ENCODE assay signal across 27 cellular contexts in genomic region chr2:239548965-239549595, GRCh38.
A peak's percentile ranks its signal among the peaks of the same experiment; 100 is the strongest.
DNase-seq lines count a peak whose midpoint lies in the region; ATAC-seq and TF ChIP-seq lines count a peak whose summit lies in the region.
"Had no signal": no experiment of that assay in that cellular context is flagged by ENCODE, and none has a peak within 500 bp of the region (broad histone marks: within the 10 kb centered on the region; RNA-seq: fewer than 3 reads in every experiment).

No MANE protein-coding gene starts in this region.

- intact Hi-C loops in cardiac septum (cut with DNase I) (no loop called here), heart left ventricle (cut with DNase I) (no loop called here)

- peaks cover 4% of the 10 kb centered on the region for H3K9me3 Mint-ChIP-seq in T-helper 2 cell treated with Interferon-gamma antibody and Interleukin-4, amounts not matched to agents 5 μg/mL and 100 μg/mL, for 36 hours
- H3K9me3 Mint-ChIP-seq in central memory CD8-positive, alpha-beta T cell = no peaks in the 10 kb centered on the region
- H3K9me3 Mint-ChIP-seq: nephron had no signal

- H3K9me3 ChIP-seq in heart left ventricle (no peaks in the 10 kb centered on the region), suprapubic skin (no peaks in the 10 kb centered on the region)
- H3K9me3 ChIP-seq: gastroesophageal sphincter, mucosa of descending colon, ovary, SJCRH30, testis had no signal

- ATAC-seq in heart left ventricle = no peak
- no peak for ATAC-seq in central memory CD8-positive, alpha-beta T cell (replicated peaks; ENCODE audit: extremely low read depth, poor library complexity, severe bottlenecking)
- no peak for ATAC-seq in GM18909 (IDR thresholded peaks at IDR 0.05; ENCODE audit: poor library complexity, unreplicated experiment)
- ATAC-seq: gastroesophageal sphincter; mucosa of descending colon; stimulated activated naive B cell treated with anti-CD40 and anti-IgM and Interleukin-4, amounts not matched to agents 10 μg/mL and 1 μg/mL and 100 μg/mL, for 72 hours had no signal

- H3K36me3 Mint-ChIP-seq in T-helper 2 cell treated with Interferon-gamma antibody and Interleukin-4, amounts not matched to agents 5 μg/mL and 100 μg/mL, for 36 hours (ENCODE audit: low read depth) = no peaks in the 10 kb centered on the region
- H3K36me3 Mint-ChIP-seq in central memory CD8-positive, alpha-beta T cell (ENCODE audit: insufficient read depth) = peaks cover 4% of the 10 kb centered on the region
- H3K36me3 Mint-ChIP-seq: brain; stimulated activated naive B cell treated with anti-CD40 and anti-IgM and Interleukin-4, amounts not matched to agents 10 μg/mL and 1 μg/mL and 100 μg/mL, for 72 hours had no signal

- H3K36me3 ChIP-seq in heart left ventricle = no peaks in the 10 kb centered on the region
- no peaks in the 10 kb centered on the region for H3K36me3 ChIP-seq in suprapubic skin
- H3K36me3 ChIP-seq: gastroesophageal sphincter, ovary, SJCRH30 had no signal

- H3K4me1 ChIP-seq in heart left ventricle (no peaks in the 10 kb centered on the region), suprapubic skin (no peaks in the 10 kb centered on the region)
- H3K4me1 ChIP-seq: SJCRH30, testis had no signal

- TF ChIP-seq CTCF in heart left ventricle (IDR thresholded peaks at IDR 0.05) (no peak), suprapubic skin (IDR thresholded peaks at IDR 0.05) (no peak)

- peaks cover 35% of the 10 kb centered on the region for H3K4me1 Mint-ChIP-seq in T-helper 2 cell treated with Interferon-gamma antibody and Interleukin-4, amounts not matched to agents 5 μg/mL and 100 μg/mL, for 36 hours (ENCODE audit: low read depth)
- peaks cover 50% of the 10 kb centered on the region for H3K4me1 Mint-ChIP-seq in central memory CD8-positive, alpha-beta T cell

- peak overlapping the region; percentile 21 for H3K4me3 Mint-ChIP-seq in T-helper 2 cell treated with Interferon-gamma antibody and Interleukin-4, amounts not matched to agents 5 μg/mL and 100 μg/mL, for 36 hours
- no peak overlapping the region for H3K4me3 Mint-ChIP-seq in central memory CD8-positive, alpha-beta T cell
- H3K4me3 Mint-ChIP-seq: brain; nephron; stimulated activated naive B cell treated with anti-CD40 and anti-IgM and Interleukin-4, amounts not matched to agents 10 μg/mL and 1 μg/mL and 100 μg/mL, for 72 hours had no signal

- H3K27me3 ChIP-seq in heart left ventricle (peaks cover 0 to 30% (median 2%) of the 10 kb centered on the region in 9 donors), suprapubic skin (no peaks in the 10 kb centered on the region)
- H3K27me3 ChIP-seq: ovary, testis had no signal

- no peak for DNase-seq in T-helper 2 cell treated with Interferon-gamma antibody and Interleukin-4, amounts not matched to agents 5 μg/mL and 100 μg/mL, for 36 hours (ENCODE audit: low spot score)
- DNase-seq in T-helper 2 cell (no peak), cardiac septum (ENCODE audit: low spot score) (peak; percentile 71), heart left ventricle (no peak), suprapubic skin (ENCODE audit: low spot score in 2 of 2) (peak; percentile 37 to 72), NCI-H526 treated with DMSO at 0.1 percent for 48 hours (lab: John Stamatoyannopoulos, UW) (no peak)
- no peak for DNase-seq in central memory CD8-positive, alpha-beta T cell (ENCODE audit: low spot score in 2 of 2)
- DNase-seq: GDM1; GOT3; hippocampal formation; NCI-H2107; NCI-H748 treated with DMSO at 0.1 percent for 48 hours; ovary; retina; SJCRH30; stimulated activated naive B cell treated with anti-CD40 and anti-IgM and Interleukin-4, amounts not matched to agents 10 μg/mL and 1 μg/mL and 100 μg/mL, for 72 hours; SW 1271 had no signal

- WGBS in heart left ventricle, 4 donors = 83 to 86% (median 85%) methylated on average over 16 of the region's 16 CpGs
- 79% methylated on average over 16 of the region's 16 CpGs for WGBS in suprapubic skin

- TF ChIP-seq POLR2A in heart left ventricle (IDR thresholded peaks at IDR 0.05) (no peak), suprapubic skin (IDR thresholded peaks at IDR 0.05) (no peak)

- no peaks in the 10 kb centered on the region for H3K27me3 Mint-ChIP-seq in T-helper 2 cell treated with Interferon-gamma antibody and Interleukin-4, amounts not matched to agents 5 μg/mL and 100 μg/mL, for 36 hours (ENCODE audit: low read depth)
- no peaks in the 10 kb centered on the region for H3K27me3 Mint-ChIP-seq in central memory CD8-positive, alpha-beta T cell
- H3K27me3 Mint-ChIP-seq: brain had no signal

- TF ChIP-seq EP300 in suprapubic skin (IDR thresholded peaks at IDR 0.05) = no peak

- H3K4me3 ChIP-seq in heart left ventricle = no peak overlapping the region
- H3K4me3 ChIP-seq in suprapubic skin = no peak overlapping the region
- H3K4me3 ChIP-seq: gastroesophageal sphincter, lung, mucosa of descending colon, ovary, SJCRH30, skin epidermis, testis had no signal

- H3K27ac Mint-ChIP-seq in T-helper 2 cell treated with Interferon-gamma antibody and Interleukin-4, amounts not matched to agents 5 μg/mL and 100 μg/mL, for 36 hours = no peak overlapping the region
- H3K27ac Mint-ChIP-seq in central memory CD8-positive, alpha-beta T cell (ENCODE audit: low read depth) = peak overlapping the region; percentile 32
- H3K27ac Mint-ChIP-seq: brain; nephron; stimulated activated naive B cell treated with anti-CD40 and anti-IgM and Interleukin-4, amounts not matched to agents 10 μg/mL and 1 μg/mL and 100 μg/mL, for 72 hours had no signal

- H3K27ac ChIP-seq in heart left ventricle = no peak overlapping the region
- no peak overlapping the region for H3K27ac ChIP-seq in suprapubic skin
- H3K27ac ChIP-seq: 22Rv1, C4-2B, gastroesophageal sphincter, ovary, SJCRH30, testis had no signal

Comparison
In these comparisons a context has a peak if more than half of its experiments do, and no peak if none do; other contexts are left out.
1. DNase-seq: peak in cardiac septum (single experiment) and suprapubic skin (2 of 2); none in T-helper 2 cell treated with Interferon-gamma antibody and Interleukin-4, amounts not matched to agents 5 μg/mL and 100 μg/mL, for 36 hours (single experiment), T-helper 2 cell (0 of 5), heart left ventricle (0 of 5), central memory CD8-positive, alpha-beta T cell (0 of 2) and NCI-H526 treated with DMSO at 0.1 percent for 48 hours (single experiment).